In the genomic region with DNA sequence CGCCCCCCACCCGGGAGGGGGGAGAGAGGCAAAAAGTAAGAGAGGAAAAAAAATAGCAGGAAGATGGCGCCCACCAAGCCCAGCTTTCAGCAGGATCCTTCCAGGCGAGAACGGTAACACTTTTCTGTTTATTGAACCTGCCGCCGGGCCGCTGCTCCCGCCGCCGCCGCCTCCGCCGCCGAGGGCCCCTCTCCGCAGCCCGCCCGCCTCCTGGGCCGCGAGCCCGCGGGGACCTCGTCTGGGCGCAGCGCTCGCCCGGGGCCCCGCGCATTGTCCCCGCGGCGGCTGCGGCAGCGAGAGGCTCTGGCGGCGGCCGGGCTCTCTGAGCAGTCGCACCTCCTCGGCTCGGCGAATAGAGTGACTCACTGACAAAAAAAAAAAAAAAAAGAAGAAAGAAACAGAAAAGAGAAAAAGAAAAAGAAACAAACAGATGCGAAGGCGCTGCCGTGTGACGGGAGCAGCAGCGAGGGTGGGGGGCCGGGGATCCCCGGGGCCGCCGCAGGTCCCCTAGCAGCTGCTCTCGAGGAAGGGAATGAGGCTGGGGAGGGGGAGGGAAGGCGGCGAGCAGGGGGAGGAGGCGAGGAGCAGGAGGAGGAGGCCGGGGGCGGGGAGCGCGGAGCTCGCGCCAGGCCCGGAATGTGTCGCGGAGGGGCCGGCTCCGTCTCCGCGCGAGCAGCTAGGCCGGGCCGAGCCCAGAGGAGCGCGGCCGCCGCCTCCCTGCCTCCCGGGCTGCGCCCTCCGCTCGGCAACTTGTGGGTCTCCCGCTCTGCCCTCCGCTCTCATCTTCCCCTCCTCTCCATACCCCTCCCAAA, we compare ENCODE assay signal across 8 cellular contexts. TPM values are rescaled to one million over a fixed set of nuclear protein-coding genes. Genes with fewer than 3 reads are reported as not detected.
DNase-seq lines count a peak whose midpoint lies in the region; ATAC-seq, FAIRE-seq and TF ChIP-seq lines count a peak whose summit lies in the region.

No MANE protein-coding gene starts in this region.

- peaks cover 4% of the 10 kb centered on the region for H3K36me3 Mint-ChIP-seq in central memory CD8-positive, alpha-beta T cell (ENCODE audit: insufficient read depth)

- no peak overlapping the region for H3K27ac Mint-ChIP-seq in central memory CD8-positive, alpha-beta T cell (ENCODE audit: low read depth)

- H3K27ac ChIP-seq in OCI-LY3 (ENCODE audit: low read length) = no peak overlapping the region
- no peak overlapping the region for H3K27ac ChIP-seq in keratinocyte (ENCODE audit: control insufficient read depth, insufficient read depth, low read length)

- dilution Hi-C loops in keratinocyte (cut with MboI; ENCODE audit: extremely low pct_ligation_motif_present, low sequenced_read_pairs) = no loop called here

- peaks cover 64% of the 10 kb centered on the region for H3K27me3 Mint-ChIP-seq in central memory CD8-positive, alpha-beta T cell

- no peaks in the 10 kb centered on the region for H3K9me1 ChIP-seq in keratinocyte (ENCODE audit: control insufficient read depth, extremely low read depth, insufficient read depth, low read length)

- H3K4me1 ChIP-seq in OCI-LY3 (ENCODE audit: low read length) (peaks cover 16% of the 10 kb centered on the region), keratinocyte (ENCODE audit: control insufficient read depth, extremely low read depth, insufficient read depth, low read length) (no peaks in the 10 kb centered on the region), skeletal muscle satellite cell (ENCODE audit: control insufficient read depth, insufficient read depth, low read length) (peaks cover 15% of the 10 kb centered on the region)

- H3K27me3 ChIP-seq in OCI-LY3 (ENCODE audit: low read depth, low read length) (no peaks in the 10 kb centered on the region), keratinocyte (ENCODE audit: control insufficient read depth, extremely low read depth, insufficient read depth, low read length) (peaks cover 56% of the 10 kb centered on the region), skeletal muscle satellite cell (ENCODE audit: control insufficient read depth, insufficient read depth, low read length) (peaks cover 32% of the 10 kb centered on the region)

- no peaks in the 10 kb centered on the region for H3K36me3 ChIP-seq in OCI-LY3 (replicated peaks; ENCODE audit: low read depth, low read length)
- H3K36me3 ChIP-seq in keratinocyte (ENCODE audit: control insufficient read depth in 2 of 2, extremely low read depth in 1 of 2, insufficient read depth in 2 of 2, low read length in 2 of 2) = no peaks in the 10 kb centered on the region
- H3K36me3 ChIP-seq in skeletal muscle satellite cell (ENCODE audit: insufficient read depth, low read length) = no peaks in the 10 kb centered on the region

- H3K4me2 ChIP-seq in OCI-LY3 (ENCODE audit: low read length) (peak overlapping the region; percentile 45), keratinocyte (ENCODE audit: control insufficient read depth, extremely low read depth, insufficient read depth, low read depth, low read length) (peak overlapping the region; percentile 56), skeletal muscle satellite cell (ENCODE audit: low read length) (peak overlapping the region; percentile 89)

- H3K9me3 ChIP-seq in OCI-LY3 (ENCODE audit: insufficient read depth, low read length) (no peaks in the 10 kb centered on the region), keratinocyte (ENCODE audit: control insufficient read depth, low read depth, low read length) (no peaks in the 10 kb centered on the region), skeletal muscle satellite cell (replicated peaks; ENCODE audit: low read length) (no peaks in the 10 kb centered on the region)

- H3K4me1 Mint-ChIP-seq in central memory CD8-positive, alpha-beta T cell = peaks cover 5% of the 10 kb centered on the region

- no peaks in the 10 kb centered on the region for H3K79me2 ChIP-seq in OCI-LY3 (ENCODE audit: low read length)
- no peaks in the 10 kb centered on the region for H3K79me2 ChIP-seq in keratinocyte (ENCODE audit: control insufficient read depth, insufficient read depth, low read length)

- H3K9ac ChIP-seq in OCI-LY3 (ENCODE audit: low read length) (peak overlapping the region; percentile 41), keratinocyte (ENCODE audit: control insufficient read depth, extremely low read depth, insufficient read depth, low read length) (no peak overlapping the region), skeletal muscle satellite cell (ENCODE audit: low read depth, low read length) (peak overlapping the region; percentile 85)

- peak overlapping the region; percentile 41 for H3K4me3 ChIP-seq in HFF-Myc (replicated peaks; ENCODE audit: low read depth, low read length)
- peak overlapping the region; percentile 73 for H3K4me3 ChIP-seq in OCI-LY3 (ENCODE audit: low read length)
- peak overlapping the region; percentile 43 to 65 (median 48) for H3K4me3 ChIP-seq in keratinocyte (ENCODE audit: control insufficient read depth in 2 of 3, extremely low read depth in 1 of 3, insufficient read depth in 2 of 3, low read depth in 1 of 3, low read length in 3 of 3)
- H3K4me3 ChIP-seq in skeletal muscle satellite cell (ENCODE audit: low read length) = peak overlapping the region; percentile 74

- TF ChIP-seq CTCF in HFF-Myc (IDR thresholded peaks at IDR 0.05; ENCODE audit: low read depth, low read length, missing control alignments) = no peak
- TF ChIP-seq CTCF in OCI-LY3 (IDR thresholded peaks at IDR 0.05; ENCODE audit: low read depth, low read length) = no peak
- TF ChIP-seq CTCF in keratinocyte (optimal IDR thresholded peaks at IDR 0.05 in 1 of 3, IDR thresholded peaks at IDR 0.05 in 1 of 3, conservative IDR thresholded peaks at IDR 0.05 in 1 of 3; ENCODE audit: extremely low read depth in 1 of 3, insufficient read depth in 2 of 3, low read length in 3 of 3) = no peak

- H4K20me1 ChIP-seq in OCI-LY3 (ENCODE audit: insufficient read depth, low read length) (no peaks in the 10 kb centered on the region), keratinocyte (ENCODE audit: control insufficient read depth, extremely low read depth, insufficient read depth, low read length) (no peaks in the 10 kb centered on the region)

- DNase-seq in DMS153 (lab: John Stamatoyannopoulos, UW) (peak; percentile 40), HFF-Myc (ENCODE audit: extremely low read depth, low read depth) (no peak), keratinocyte (ENCODE audit: low read depth, low spot score) (no peak)
- DNase-seq in central memory CD8-positive, alpha-beta T cell (ENCODE audit: low spot score in 2 of 2) = no peak
- DNase-seq in NK-92 treated with Interleukin-12 subunit alpha and Interleukin-12 subunit beta, amount 100 ng/mL, for 24 hours (lab: John Stamatoyannopoulos, UW) = no peak

- H2AFZ ChIP-seq in OCI-LY3 (ENCODE audit: low read depth, low read length) (no peak overlapping the region), keratinocyte (ENCODE audit: control insufficient read depth, low read length) (no peak overlapping the region)

- no peak for ATAC-seq in central memory CD8-positive, alpha-beta T cell (replicated peaks; ENCODE audit: extremely low read depth, poor library complexity, severe bottlenecking)
- ATAC-seq in HG03095 (IDR thresholded peaks at IDR 0.05; ENCODE audit: unreplicated experiment) = no peak

- H3K9me3 Mint-ChIP-seq in central memory CD8-positive, alpha-beta T cell = peaks cover 7% of the 10 kb centered on the region

- FAIRE-seq in keratinocyte (lab: Jason Lieb, UNC) = no peak

- peak overlapping the region; percentile 75 for H3K4me3 Mint-ChIP-seq in central memory CD8-positive, alpha-beta T cell

RNA-seq across cellular contexts. Expression of gene NPAS3, which starts 0.8 kb away (rescaled TPM):
- 0.01 to 0.07 TPM (median 0.01 TPM) in 3 replicates for polyA plus RNA-seq in keratinocyte
- polyA plus RNA-seq in keratinocyte (2011; ENCODE audit: low read depth) = not detected
- polyA plus RNA-seq in keratinocyte (2011; cell fraction: cytosol; rRNA removed) = 0.01 TPM in 2 replicates
- 0.03 TPM in 1 of 2 replicates, not detected in the other for polyA plus RNA-seq in keratinocyte (2011; cell fraction: nucleus; rRNA removed)
- polyA plus RNA-seq in keratinocyte (2012; ENCODE audit: low replicate concordance) = 0.04 TPM in 1 of 2 replicates, not detected in the other
- polyA minus RNA-seq in keratinocyte = 0.26 TPM in 1 of 3 replicates, not detected in the others
- not detected for polyA minus RNA-seq in keratinocyte (2011; cell fraction: cytosol; rRNA and poly(A)+ RNA removed)
- polyA minus RNA-seq in keratinocyte (2011; cell fraction: nucleus; rRNA and poly(A)+ RNA removed) = 0.39 TPM in 1 of 2 replicates, not detected in the other
- total RNA-seq in skeletal muscle satellite cell (2012; rRNA removed) = 1.0 and 1.5 TPM in 2 replicates
